10 cellular contexts compared by ENCODE assay signal in the genomic region with DNA sequence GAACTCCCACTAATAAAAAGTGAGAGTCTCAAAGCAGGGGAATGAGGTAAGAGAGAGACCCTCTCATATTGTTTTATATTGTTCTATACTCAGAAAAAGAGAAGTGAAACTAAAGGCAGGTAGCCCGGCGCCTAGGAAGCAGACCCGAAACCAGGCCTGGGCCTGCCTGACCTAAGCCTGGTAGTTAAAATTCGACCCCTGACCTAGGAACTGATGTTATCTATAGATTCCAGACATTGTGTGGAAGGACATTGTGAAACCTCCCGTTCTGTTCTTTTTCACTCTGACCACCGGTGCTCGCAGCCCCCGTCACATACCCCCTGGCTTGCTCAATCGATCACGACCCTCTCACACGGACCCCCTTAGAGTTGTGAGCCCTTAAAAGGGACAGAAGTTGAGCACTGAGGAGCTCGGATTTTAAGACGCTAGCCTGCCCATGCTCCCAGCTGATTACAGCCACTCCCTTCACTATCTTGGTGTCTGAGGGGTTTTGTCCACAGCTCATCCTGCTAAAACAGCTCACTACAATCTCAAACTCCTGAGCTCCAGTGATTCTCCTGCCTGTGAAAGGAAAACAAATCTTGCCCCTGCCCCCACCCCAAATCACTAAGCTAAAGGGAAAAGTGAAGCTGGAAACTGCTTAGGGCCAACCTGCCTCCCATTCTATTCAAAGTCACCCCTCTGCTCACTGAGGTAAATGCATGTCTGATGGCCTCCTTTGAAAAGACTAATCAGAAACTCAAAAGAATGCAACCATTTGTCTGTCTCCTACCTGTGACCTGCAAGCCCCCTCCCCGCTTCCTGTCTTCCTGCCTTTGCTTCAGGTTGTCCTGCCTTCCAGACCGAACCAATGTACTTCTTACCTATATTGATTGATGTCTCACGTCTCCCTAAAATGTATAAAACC. TPM values are rescaled to one million over a fixed set of nuclear protein-coding genes. Genes with fewer than 3 reads are reported as not detected.
"Had no signal": no experiment of that assay in that cellular context is flagged by ENCODE, and none has a peak within 500 bp of the region (broad histone marks: within the 10 kb centered on the region; RNA-seq: fewer than 3 reads in every experiment).

No MANE protein-coding gene starts in this region.

RNA-seq across cellular contexts. Expression of a gene that starts 11.9 kb away (rescaled TPM):
- total RNA-seq: breast epithelium, chondrocyte, dermis microvascular lymphatic vessel endothelial cell, esophagus mucosa, left lobe of liver, mammary epithelial cell, neural crest cell, renal cortical epithelial cell, skeletal muscle tissue had no signal
- polyA plus RNA-seq: mammary epithelial cell, ovary had no signal
